11 cellular contexts compared by ENCODE assay signal in genomic region chr15:41258706-41259471, GRCh38. TPM values are rescaled to one million over a fixed set of nuclear protein-coding genes. Genes with fewer than 3 reads are reported as not detected.
DNase-seq lines count a peak whose midpoint lies in the region; ATAC-seq, FAIRE-seq and TF ChIP-seq lines count a peak whose summit lies in the region.
"Had no signal": no experiment of that assay in that cellular context is flagged by ENCODE, and none has a peak within 500 bp of the region (broad histone marks: within the 10 kb centered on the region; RNA-seq: fewer than 3 reads in every experiment).

No MANE protein-coding gene starts in this region.

- POLR2A ChIA-PET in BJ (lab: Charles Lee): no interaction called here

- H3K9me3 Mint-ChIP-seq in mesothelial cell of epicardium: no peaks in the 10 kb centered on the region

- H3K27me3 ChIP-seq in BJ (ENCODE audit: control insufficient read depth, insufficient read depth, low read length) (no peaks in the 10 kb centered on the region), bronchial epithelial cell (ENCODE audit: control insufficient read depth, insufficient read depth, low read length) (no peaks in the 10 kb centered on the region)

- ATAC-seq in GM19023 (IDR thresholded peaks at IDR 0.05; ENCODE audit: unreplicated experiment) (no peak), GM18519 (IDR thresholded peaks at IDR 0.05; ENCODE audit: low FRiP score, unreplicated experiment) (no peak)

- FAIRE-seq in bronchial epithelial cell (lab: Jason Lieb, UNC): peak; percentile 28

- H3K36me3 Mint-ChIP-seq in mesothelial cell of epicardium: peaks cover 26% of the 10 kb centered on the region

- no peak overlapping the region for H3K4me3 ChIP-seq in BJ (ENCODE audit: low read depth, low read length)
- no peak overlapping the region for H3K4me3 ChIP-seq in bronchial epithelial cell (ENCODE audit: low read depth, low read length)

- DNase-seq in BJ (ENCODE audit: low read depth) (peak; percentile 4), Kasumi-1 (lab: John Stamatoyannopoulos, UW) (peak; percentile 78 to 81), bronchial epithelial cell (ENCODE audit: low read depth) (peak; percentile 85), mesothelial cell of epicardium (ENCODE audit: low spot score in 2 of 2, unreplicated experiment in 2 of 2) (no peak), NCI-H524 (lab: John Stamatoyannopoulos, UW) (no peak), nucleus accumbens (lab: John Stamatoyannopoulos, UW) (no peak)
- DNase-seq: DMS 273 treated with DMSO at 0.1 percent for 48 hours; NCI-H526; stimulated activated CD4-positive, alpha-beta T cell treated with anti-CD3 and anti-CD28 coated beads, Interleukin-4, amount 100 ng/mL, for 24 hours had no signal

- TF ChIP-seq CTCF in BJ (IDR thresholded peaks at IDR 0.05; ENCODE audit: insufficient read depth, low read depth, low read length): no peak
- TF ChIP-seq CTCF in bronchial epithelial cell (IDR thresholded peaks at IDR 0.05; ENCODE audit: insufficient read depth, low read length, severe bottlenecking): no peak
- no peak for TF ChIP-seq CTCF in mesothelial cell of epicardium (IDR thresholded peaks at IDR 0.05; ENCODE audit: unreplicated experiment)

- H3K4me3 Mint-ChIP-seq in mesothelial cell of epicardium: no peak overlapping the region

- H3K4me1 Mint-ChIP-seq in mesothelial cell of epicardium: peaks cover 14% of the 10 kb centered on the region

- peak overlapping the region; percentile 76 for H3K27ac Mint-ChIP-seq in mesothelial cell of epicardium

- H3K36me3 ChIP-seq in BJ (ENCODE audit: control insufficient read depth, insufficient read depth, low read length) (0 out of 2 replicates have a peak, but pooled peaks cover 3% of the 10 kb centered on the region), bronchial epithelial cell (ENCODE audit: control insufficient read depth, insufficient read depth, low read length) (peaks cover 9% of the 10 kb centered on the region)

- no peaks in the 10 kb centered on the region for H3K27me3 Mint-ChIP-seq in mesothelial cell of epicardium (ENCODE audit: low read depth)

- CTCF ChIA-PET in BJ (lab: Yijun Ruan, JAX): interaction anchor here (0.5 to 1.2 kb wide), 4 partner anchors 10 to 65 kb away, joined by 3 to 5 read pairs (median 3); no protein-coding TSS in a partner anchor

RNA-seq across cellular contexts. Expression of gene CHP1, which starts 27.8 kb away (rescaled TPM):
- 59.9 and 67.2 TPM in 2 replicates for polyA plus RNA-seq in BJ (2011; rRNA removed)
- polyA minus RNA-seq in BJ (2011; rRNA and poly(A)+ RNA removed): 66.4 and 70.5 TPM in 2 replicates
- total RNA-seq in bronchial epithelial cell: 63.6 and 75.8 TPM in 2 replicates
- 51.8 to 58.4 TPM (median 54.1 TPM) in 3 replicates for total RNA-seq in mesothelial cell of epicardium

RNA-seq across cellular contexts. Expression of gene EXD1, which starts 28.3 kb away (rescaled TPM):
- not detected in 2 replicates for polyA plus RNA-seq in BJ (2011; rRNA removed)
- not detected in 2 replicates for polyA minus RNA-seq in BJ (2011; rRNA and poly(A)+ RNA removed)
- under 0.01 and 0.13 TPM in 2 replicates for total RNA-seq in bronchial epithelial cell
- total RNA-seq in mesothelial cell of epicardium: not detected in 3 replicates

Comparison
In these comparisons a context has a peak if more than half of its experiments do, and no peak if none do; other contexts are left out.
1. DNase-seq: peak in BJ (single experiment), Kasumi-1 (2 of 2) and bronchial epithelial cell (single experiment); none in mesothelial cell of epicardium (0 of 2), NCI-H524 (0 of 2) and nucleus accumbens (0 of 56).